ENCODE assay signal across 8 cellular contexts in the genomic region with DNA sequence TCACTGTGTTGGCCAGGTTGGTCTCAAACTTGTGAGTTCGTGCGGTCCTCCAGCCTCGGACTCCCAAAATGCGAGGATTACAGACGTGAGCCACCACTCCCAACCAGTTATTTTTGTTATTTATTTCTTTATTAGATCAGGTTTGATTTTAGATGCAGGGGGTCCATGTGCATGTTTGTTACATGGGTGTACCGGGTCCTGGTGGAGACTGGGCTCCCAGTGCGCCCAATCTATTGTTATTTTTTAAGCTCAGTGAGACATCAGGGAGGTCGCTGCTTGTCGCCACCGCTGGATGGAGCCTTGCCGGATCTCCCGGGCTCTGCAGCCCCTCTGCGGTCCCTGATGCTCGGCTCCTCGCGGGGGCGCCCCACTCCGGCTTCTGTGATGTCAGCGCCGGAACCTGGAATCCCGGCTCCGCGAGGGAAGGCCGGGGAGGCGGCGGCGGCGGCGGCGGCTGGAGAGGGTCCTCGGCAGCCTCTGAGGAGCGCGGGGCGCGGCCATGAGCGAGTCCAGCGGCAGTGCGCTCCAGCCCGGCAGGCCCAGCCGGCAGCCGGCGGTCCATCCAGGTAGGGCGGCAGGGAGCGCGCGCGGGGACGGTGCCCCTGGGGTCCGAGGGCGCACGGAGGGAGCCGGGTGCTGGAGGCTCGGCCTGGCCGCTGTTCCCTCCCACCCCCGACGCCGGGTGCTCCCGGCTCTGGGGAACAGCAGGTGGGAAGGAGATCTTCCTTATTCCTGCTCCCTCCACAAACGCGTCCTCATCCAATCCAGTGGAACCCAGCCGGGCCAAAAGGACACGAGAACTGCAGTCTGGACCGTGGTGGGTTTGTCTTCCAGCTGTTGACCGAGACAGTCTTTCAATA. TPM values are rescaled to one million over a fixed set of nuclear protein-coding genes. Genes with fewer than 3 reads are reported as not detected.
DNase-seq lines count a peak whose midpoint lies in the region; ATAC-seq, FAIRE-seq and TF ChIP-seq lines count a peak whose summit lies in the region.

TSS of gene TMC7 (plus strand) at position 370 of the 860 bp plus-strand sequence. CDS start at position 500, 130 bp downstream.

- H3K9me3 Mint-ChIP-seq in activated T-cell treated with anti-CD3 and anti-CD28 coated beads, Interleukin-2, amount 50 U/mL, for 24 hours, result no peaks in the 10 kb centered on the region
- no peaks in the 10 kb centered on the region for H3K9me3 Mint-ChIP-seq in nephron progenitor cell
- peaks cover 0 to 3% (median 0%) of the 10 kb centered on the region in 6 donors for H3K9me3 Mint-ChIP-seq in immature natural killer cell

- H3K4me3 ChIP-seq in AG04450 (ENCODE audit: low read depth, low read length) (peak within 1 kb of the TSS; percentile 58), H7 (ENCODE audit: insufficient read depth, low read depth, low read length) (peak within 1 kb of the TSS; percentile 67), upper lobe of right lung (peak within 1 kb of the TSS; percentile 59)

- peaks cover 4% of the 10 kb centered on the region for H3K4me1 ChIP-seq in upper lobe of right lung

- peaks cover 2% of the 10 kb centered on the region for H3K4me1 Mint-ChIP-seq in activated T-cell treated with anti-CD3 and anti-CD28 coated beads, Interleukin-2, amount 50 U/mL, for 24 hours (ENCODE audit: low read depth)
- no peaks in the 10 kb centered on the region for H3K4me1 Mint-ChIP-seq in nephron progenitor cell
- H3K4me1 Mint-ChIP-seq in immature natural killer cell, result no peaks in the 10 kb centered on the region

- H3K27ac Mint-ChIP-seq in activated T-cell treated with anti-CD3 and anti-CD28 coated beads, Interleukin-2, amount 50 U/mL, for 24 hours, result no peak within 1 kb of the TSS
- no peak within 1 kb of the TSS for H3K27ac Mint-ChIP-seq in nephron progenitor cell
- H3K27ac Mint-ChIP-seq in immature natural killer cell, result no peak within 1 kb of the TSS

- intact Hi-C loops in upper lobe of right lung (cut with DNase I), result no loop called here

- FAIRE-seq in frontal cortex (lab: Jason Lieb, UNC), result no peak

- H3K27me3 ChIP-seq in AG04450 (ENCODE audit: control insufficient read depth, insufficient read depth, low read length), result no peaks in the 10 kb centered on the region
- H3K27me3 ChIP-seq in H7 (ENCODE audit: control insufficient read depth, insufficient read depth, low read length), result peaks cover 3% of the 10 kb centered on the region
- no peaks in the 10 kb centered on the region for H3K27me3 ChIP-seq in upper lobe of right lung

- H3K36me3 ChIP-seq in H7 (replicated peaks; ENCODE audit: control insufficient read depth, insufficient read depth, low read length) (no peaks in the 10 kb centered on the region), upper lobe of right lung (no peaks in the 10 kb centered on the region)

- H3K36me3 Mint-ChIP-seq in activated T-cell treated with anti-CD3 and anti-CD28 coated beads, Interleukin-2, amount 50 U/mL, for 24 hours (ENCODE audit: low read depth), result no peaks in the 10 kb centered on the region
- no peaks in the 10 kb centered on the region for H3K36me3 Mint-ChIP-seq in nephron progenitor cell (ENCODE audit: low read depth)
- H3K36me3 Mint-ChIP-seq in immature natural killer cell, result no peaks in the 10 kb centered on the region

- peak; percentile 78 for TF ChIP-seq CTCF in AG04450 (IDR thresholded peaks at IDR 0.05; ENCODE audit: low read depth, low read length)
- peak; percentile 74 for TF ChIP-seq CTCF in nephron progenitor cell (IDR thresholded peaks at IDR 0.05)
- peak; percentile 74 for TF ChIP-seq CTCF in upper lobe of right lung (IDR thresholded peaks at IDR 0.05)

- peaks cover 47% of the 10 kb centered on the region for H3K27me3 Mint-ChIP-seq in activated T-cell treated with anti-CD3 and anti-CD28 coated beads, Interleukin-2, amount 50 U/mL, for 24 hours
- H3K27me3 Mint-ChIP-seq in nephron progenitor cell (ENCODE audit: low read depth, poor library complexity), result peaks cover 14% of the 10 kb centered on the region
- H3K27me3 Mint-ChIP-seq in immature natural killer cell (ENCODE audit: low read depth in 3 of 3), result peaks cover 7 to 27% (median 8%) of the 10 kb centered on the region in 3 donors

- H3K4me3 Mint-ChIP-seq in activated T-cell treated with anti-CD3 and anti-CD28 coated beads, Interleukin-2, amount 50 U/mL, for 24 hours, result peak within 1 kb of the TSS; percentile 36
- H3K4me3 Mint-ChIP-seq in nephron progenitor cell, result peak within 1 kb of the TSS; percentile 82
- peak within 1 kb of the TSS in 1 of 5 donors; percentile 65 for H3K4me3 Mint-ChIP-seq in immature natural killer cell

- no peaks in the 10 kb centered on the region for H3K9me3 ChIP-seq in AG04450 (ENCODE audit: control insufficient read depth, insufficient read depth, low read length)
- H3K9me3 ChIP-seq in upper lobe of right lung, result no peaks in the 10 kb centered on the region

- CTCF ChIA-PET in AG04450 (lab: Charles Lee), result interaction anchor here (0.5 to 5.5 kb wide), 28 partner anchors 10 to 519 kb away, joined by 3 to 38 read pairs (median 4); partner anchors contain the start of genes ARL6IP1 and COQ7

- H3K27ac ChIP-seq in AG04450 (ENCODE audit: low read depth, low read length) (no peak within 1 kb of the TSS), upper lobe of right lung (peak within 1 kb of the TSS; percentile 61)

- DNase-seq in AG04450 (ENCODE audit: low read depth, low spot score), result peak; percentile 50
- peak; percentile 94 for DNase-seq in H7
- peak; percentile 41 for DNase-seq in NCI-H446 treated with DMSO at 0.1 percent for 48 hours (lab: John Stamatoyannopoulos, UW)
- peak; percentile 39 for DNase-seq in activated T-cell treated with anti-CD3 and anti-CD28 coated beads, Interleukin-2, amount 50 U/mL, for 24 hours
- peak; percentile 76 to 83 for DNase-seq in frontal cortex (ENCODE audit: low spot score in 2 of 2)
- DNase-seq in nephron progenitor cell, result peak; percentile 96
- peak; percentile 94 for DNase-seq in upper lobe of right lung
- no peak for DNase-seq in immature natural killer cell

- peak; percentile 99 for ATAC-seq in upper lobe of right lung

- POLR2A ChIA-PET in AG04450 (lab: Yijun Ruan, JAX), result interaction anchor here (0.6 to 1.8 kb wide), 2 partner anchors 84 to 1629 kb away, joined by 3 to 5 read pairs; partner anchors contain the start of gene COQ7

RNA-seq across cellular contexts. Expression of gene TMC7, which starts in this region (rescaled TPM):
- polyA plus RNA-seq in AG04450 (2011; rRNA removed) (0.37 and 0.42 TPM in 2 replicates), immature natural killer cell (not detected)
- 0.46 and 0.52 TPM in 2 replicates for polyA minus RNA-seq in AG04450 (2011; rRNA and poly(A)+ RNA removed)
- total RNA-seq in H7 (2014; rRNA removed; shearing (Covaris generic)), result 1.6 and 2.0 TPM in 2 replicates
- total RNA-seq in frontal cortex (3.3 TPM), upper lobe of right lung (5.0 TPM)

Comparison
In these comparisons a context has a peak if more than half of its experiments do, and no peak if none do; other contexts are left out.
1. Peak in DNase-seq and H3K4me3 ChIP-seq in AG04450; RNA of the gene not detected or under 1 TPM.
2. DNase-seq: peak in H7 (single experiment), NCI-H446 treated with DMSO at 0.1 percent for 48 hours (single experiment), activated T-cell treated with anti-CD3 and anti-CD28 coated beads, Interleukin-2, amount 50 U/mL, for 24 hours (single experiment), frontal cortex (2 of 2), nephron progenitor cell (single experiment) and upper lobe of right lung (single experiment); none in immature natural killer cell (0 of 3).
3. Peak in every context shown above with its lines, with median percentiles within 50 percentile points of each other: H3K4me3 ChIP-seq and CTCF ChIP-seq.